ENCODE assay signal across 1 cellular context in genomic region chr11:93529707-93530467, GRCh38.
A peak's percentile ranks its signal among the peaks of the same experiment; 100 is the strongest.
TF ChIP-seq lines count a peak whose summit lies in the region.

No MANE protein-coding gene starts in this region.

TF ChIP-seq in HepG2, 621 proteins besides CTCF, POLR2A, EP300 and RAD21 (continued from another document and continues in another):
- no peak for TF ChIP-seq ZBTB40 (IDR thresholded peaks at IDR 0.05)
- 0 out of 2 replicates have a peak, but pooled peaks have one; percentile 48 for TF ChIP-seq ZBTB40 (CRISPR knock-in tag; IDR thresholded peaks at IDR 0.05)
- no peak for TF ChIP-seq ISL2 (CRISPR knock-in tag; IDR thresholded peaks at IDR 0.05)
- TF ChIP-seq ZNF232 (CRISPR knock-in tag; IDR thresholded peaks at IDR 0.05; ENCODE audit: borderline replicate concordance), result no peak
- TF ChIP-seq TARDBP (CRISPR knock-in tag; IDR thresholded peaks at IDR 0.05), result peak; percentile 50; the same call in 1 of the 2 replicates
- peak; percentile 90 for TF ChIP-seq RFX5 (IDR thresholded peaks at IDR 0.05; ENCODE audit: low read depth, low read length)
- TF ChIP-seq FOXP1 (IDR thresholded peaks at IDR 0.05), result no peak
- 0 out of 2 replicates have a peak, but pooled peaks have one; percentile 9 for TF ChIP-seq FOXP1 (CRISPR knock-in tag; IDR thresholded peaks at IDR 0.05)
- peak; percentile 69; the same call in 1 of the 2 replicates for TF ChIP-seq DPF2 (CRISPR knock-in tag; IDR thresholded peaks at IDR 0.05; ENCODE audit: borderline replicate concordance, low read depth)
- peak; percentile 29; the same call in 1 of the 2 replicates for TF ChIP-seq SALL1 (CRISPR knock-in tag; IDR thresholded peaks at IDR 0.05)
- TF ChIP-seq ZBTB4 (CRISPR knock-in tag; IDR thresholded peaks at IDR 0.05; ENCODE audit: borderline replicate concordance), result 0 out of 2 replicates have a peak, but pooled peaks have one; percentile 31
- TF ChIP-seq ZSCAN29 (CRISPR knock-in tag; conservative IDR thresholded peaks at IDR 0.05), result peak; percentile 84; the same call in 1 of the 2 replicates
- TF ChIP-seq ZBTB46 (CRISPR knock-in tag; IDR thresholded peaks at IDR 0.05; ENCODE audit: borderline replicate concordance), result peak; percentile 60; the same call in 1 of the 2 replicates
- no peak for TF ChIP-seq GPBP1L1 (CRISPR knock-in tag; IDR thresholded peaks at IDR 0.05)
- TF ChIP-seq HOXA5 (CRISPR knock-in tag; IDR thresholded peaks at IDR 0.05), result no peak
- peak; percentile 85 for TF ChIP-seq MTA1 (CRISPR knock-in tag; IDR thresholded peaks at IDR 0.05; ENCODE audit: borderline replicate concordance)
- peak; percentile 86 for TF ChIP-seq MAFF (IDR thresholded peaks at IDR 0.05; ENCODE audit: low read depth, low read length)
- no peak for TF ChIP-seq ZBTB26 (CRISPR knock-in tag; IDR thresholded peaks at IDR 0.05; ENCODE audit: borderline replicate concordance)
- no peak for TF ChIP-seq HHEX (CRISPR knock-in tag; IDR thresholded peaks at IDR 0.05)
- no peak for TF ChIP-seq ZFP36L1 (CRISPR knock-in tag; IDR thresholded peaks at IDR 0.05)
- TF ChIP-seq ZNF713 (CRISPR knock-in tag; IDR thresholded peaks at IDR 0.05), result no peak
- TF ChIP-seq HMG20B (CRISPR knock-in tag; conservative IDR thresholded peaks at IDR 0.05), result no peak
- TF ChIP-seq ZBTB3 (CRISPR knock-in tag; IDR thresholded peaks at IDR 0.05; ENCODE audit: borderline replicate concordance, low read depth), result 0 out of 2 replicates have a peak, but pooled peaks have one; percentile 41
- 0 out of 2 replicates have a peak, but pooled peaks have one; percentile 19 for TF ChIP-seq GATAD1 (CRISPR knock-in tag; IDR thresholded peaks at IDR 0.05)
- no peak for TF ChIP-seq PREB (CRISPR knock-in tag; IDR thresholded peaks at IDR 0.05)
- peak; percentile 70; the same call in 1 of the 2 replicates for TF ChIP-seq TBX2 (CRISPR knock-in tag; IDR thresholded peaks at IDR 0.05; ENCODE audit: borderline replicate concordance)
- peak; percentile 76 for TF ChIP-seq HNF4A (CRISPR knock-in tag; IDR thresholded peaks at IDR 0.05)
- TF ChIP-seq ZBTB8A (CRISPR knock-in tag; IDR thresholded peaks at IDR 0.05; ENCODE audit: borderline replicate concordance, low read depth), result no peak
- no peak for TF ChIP-seq ZNF775 (CRISPR knock-in tag; IDR thresholded peaks at IDR 0.05; ENCODE audit: borderline replicate concordance)
- TF ChIP-seq ZNF235 (CRISPR knock-in tag; IDR thresholded peaks at IDR 0.05; ENCODE audit: borderline replicate concordance), result no peak
- no peak for TF ChIP-seq ZNF280B (CRISPR knock-in tag; IDR thresholded peaks at IDR 0.05; ENCODE audit: borderline replicate concordance)
- TF ChIP-seq GATAD2A (CRISPR knock-in tag; IDR thresholded peaks at IDR 0.05), result peak; percentile 83
- no peak for TF ChIP-seq ZNF576 (CRISPR knock-in tag; IDR thresholded peaks at IDR 0.05)
- TF ChIP-seq ZBTB7A (CRISPR knock-in tag; IDR thresholded peaks at IDR 0.05), result peak; percentile 96
- no peak for TF ChIP-seq NONO (IDR thresholded peaks at IDR 0.05)
- 0 out of 2 replicates have a peak, but pooled peaks have one; percentile 36 for TF ChIP-seq NONO (CRISPR knock-in tag; conservative IDR thresholded peaks at IDR 0.05)
- no peak for TF ChIP-seq ZNF563 (CRISPR knock-in tag; IDR thresholded peaks at IDR 0.05)
- TF ChIP-seq IRF1 (CRISPR knock-in tag; IDR thresholded peaks at IDR 0.05; ENCODE audit: low read depth), result no peak
- no peak for TF ChIP-seq SMYD3 (CRISPR knock-in tag; IDR thresholded peaks at IDR 0.05)
- peak; percentile 60; the same call in 1 of the 2 replicates for TF ChIP-seq TGIF2 (CRISPR knock-in tag; IDR thresholded peaks at IDR 0.05)
- TF ChIP-seq NCOA1 (CRISPR knock-in tag; IDR thresholded peaks at IDR 0.05), result 0 out of 2 replicates have a peak, but pooled peaks have one; percentile 52
- TF ChIP-seq DMAP1 (CRISPR knock-in tag; IDR thresholded peaks at IDR 0.05), result peak; percentile 29; the same call in 1 of the 2 replicates
- TF ChIP-seq PHF8 (CRISPR knock-in tag; IDR thresholded peaks at IDR 0.05), result no peak; the same call in 1 of the 2 replicates
